ENCODE assay signal across 14 cellular contexts in the genomic region with DNA sequence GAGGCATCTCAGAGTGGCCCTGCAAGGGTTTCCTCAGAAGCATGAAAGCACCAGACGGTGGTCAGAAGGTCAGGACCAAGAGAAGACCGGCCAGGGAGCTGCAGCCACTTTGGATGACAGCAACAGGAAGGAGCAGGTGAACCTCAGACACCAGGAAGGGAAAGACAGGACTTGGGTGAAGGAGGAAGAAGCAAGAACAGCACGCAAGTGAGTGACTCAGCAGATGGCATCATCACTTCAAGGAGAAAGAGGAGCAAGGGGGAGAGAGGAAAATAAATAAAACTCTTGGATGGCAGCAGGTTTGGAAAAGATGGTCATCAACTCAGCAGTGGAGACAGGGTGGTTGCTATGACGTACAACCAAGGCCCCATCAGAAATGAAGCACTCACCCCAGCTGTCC. TPM values are rescaled to one million over a fixed set of nuclear protein-coding genes. Genes with fewer than 3 reads are reported as not detected.
DNase-seq lines count a peak whose midpoint lies in the region; TF ChIP-seq lines count a peak whose summit lies in the region.
"Had no signal": no experiment of that assay in that cellular context is flagged by ENCODE, and none has a peak within 500 bp of the region (broad histone marks: within the 10 kb centered on the region; RNA-seq: fewer than 3 reads in every experiment).

No MANE protein-coding gene starts in this region.

- intact Hi-C loops in A673 (cut with micrococcal nuclease; ENCODE audit: unreplicated experiment): no loop called here

- no peak overlapping the region for H3K27ac Mint-ChIP-seq in nephron progenitor cell

- CTCF ChIA-PET in A673 (lab: Charles Lee): no interaction called here

- POLR2A ChIA-PET in A673 (lab: Charles Lee; ENCODE audit: low non-redundant PET): no interaction called here

- DNase-seq in A673 (ENCODE audit: low spot score): no peak
- peak; percentile 19 for DNase-seq in H4 (ENCODE audit: low spot score)
- peak in 1 of 2 experiments; percentile 34 for DNase-seq in SJSA1 (ENCODE audit: low read depth in 1 of 2, low spot score in 2 of 2)
- peak; percentile 51 for DNase-seq in fibroblast of gingiva (ENCODE audit: low read depth)
- no peak for DNase-seq in OCI-M2 (lab: John Stamatoyannopoulos, UW; ENCODE audit: unreplicated experiment)
- no peak for DNase-seq in NCI-H748 (lab: John Stamatoyannopoulos, UW; ENCODE audit: unreplicated experiment)
- no peak for DNase-seq in nephron progenitor cell
- no peak for DNase-seq in T-helper 9 cell
- DNase-seq: activated CD8-positive, alpha-beta memory T cell treated with anti-CD3 and anti-CD28 coated beads for 24 hours; NCI-H1436 treated with DMSO at 0.1 percent for 48 hours; NCI-H510A; T1000 had no signal

- BruUV-seq in A673 (replicated peaks; lab: Mats Ljungman, UMichigan): no TSS peak

- peaks cover 68% of the 10 kb centered on the region for H3K36me3 ChIP-seq in A673 (ENCODE audit: insufficient read depth, low read length, poor library complexity, severe bottlenecking)
- peaks cover 85% of the 10 kb centered on the region for H3K36me3 ChIP-seq in SJSA1

- no peak overlapping the region for H3K4me3 Mint-ChIP-seq in nephron progenitor cell
- H3K4me3 Mint-ChIP-seq: IgD-negative memory B cell had no signal

- H3K36me3 Mint-ChIP-seq in nephron progenitor cell (ENCODE audit: low read depth): peaks cover 58% of the 10 kb centered on the region

- H3K4me3 ChIP-seq in A673 (ENCODE audit: low read depth, low read length, poor library complexity, severe bottlenecking) (no peak overlapping the region), SJSA1 (no peak overlapping the region)
- H3K4me3 ChIP-seq: hepatocyte had no signal

- H3K27ac ChIP-seq in A673 (ENCODE audit: low read depth, low read length, poor library complexity, severe bottlenecking): peak overlapping the region; percentile 5
- peak overlapping the region; percentile 2; the same call in 1 of the 2 replicates for H3K27ac ChIP-seq in SJSA1
- H3K27ac ChIP-seq: hepatocyte had no signal

- no peaks in the 10 kb centered on the region for H3K9me3 Mint-ChIP-seq in nephron progenitor cell
- H3K9me3 Mint-ChIP-seq: IgD-negative memory B cell had no signal

- no peaks in the 10 kb centered on the region for H3K4me1 ChIP-seq in A673 (ENCODE audit: insufficient read depth, low read length, poor library complexity, severe bottlenecking)
- peaks cover 22% of the 10 kb centered on the region for H3K4me1 ChIP-seq in SJSA1 (replicated peaks)

- H3K4me1 Mint-ChIP-seq in nephron progenitor cell: no peaks in the 10 kb centered on the region
- H3K4me1 Mint-ChIP-seq: IgD-negative memory B cell had no signal

- no peak for TF ChIP-seq CTCF in A673 (conservative IDR thresholded peaks at IDR 0.05; ENCODE audit: low read depth, low read length)
- TF ChIP-seq CTCF in nephron progenitor cell (IDR thresholded peaks at IDR 0.05): no peak

- no peaks in the 10 kb centered on the region for H3K27me3 Mint-ChIP-seq in nephron progenitor cell (ENCODE audit: low read depth, poor library complexity)
- H3K27me3 Mint-ChIP-seq: IgD-negative memory B cell had no signal

- H3K27me3 ChIP-seq in A673 (replicated peaks; ENCODE audit: insufficient read depth, low read depth, low read length, poor library complexity) (no peaks in the 10 kb centered on the region), SJSA1 (replicated peaks) (no peaks in the 10 kb centered on the region)
- H3K27me3 ChIP-seq: hepatocyte had no signal

- H3K9me3 ChIP-seq in A673 (ENCODE audit: low read depth, low read length, poor library complexity, severe bottlenecking): no peaks in the 10 kb centered on the region
- H3K9me3 ChIP-seq in SJSA1 (replicated peaks): no peaks in the 10 kb centered on the region

RNA-seq across cellular contexts. Expression of a gene that starts 31.6 kb away (rescaled TPM):
- total RNA-seq in A673 (2021): 127 and 129 TPM in 2 replicates
- total RNA-seq in H4 (2014; rRNA removed; shearing (Covaris generic)): 26.0 and 29.3 TPM in 2 replicates
- total RNA-seq in SJSA1 (2014; rRNA removed; shearing (Covaris generic)): 54.5 and 61.4 TPM in 2 replicates

Comparison
In these comparisons a context has a peak if more than half of its experiments do, and no peak if none do; other contexts are left out.
1. DNase-seq: peak in H4 (single experiment) and fibroblast of gingiva (single experiment); none in A673 (single experiment), OCI-M2 (single experiment), NCI-H748 (single experiment), nephron progenitor cell (single experiment) and T-helper 9 cell (single experiment).